ENCODE assay signal across 8 cellular contexts in the genomic region with DNA sequence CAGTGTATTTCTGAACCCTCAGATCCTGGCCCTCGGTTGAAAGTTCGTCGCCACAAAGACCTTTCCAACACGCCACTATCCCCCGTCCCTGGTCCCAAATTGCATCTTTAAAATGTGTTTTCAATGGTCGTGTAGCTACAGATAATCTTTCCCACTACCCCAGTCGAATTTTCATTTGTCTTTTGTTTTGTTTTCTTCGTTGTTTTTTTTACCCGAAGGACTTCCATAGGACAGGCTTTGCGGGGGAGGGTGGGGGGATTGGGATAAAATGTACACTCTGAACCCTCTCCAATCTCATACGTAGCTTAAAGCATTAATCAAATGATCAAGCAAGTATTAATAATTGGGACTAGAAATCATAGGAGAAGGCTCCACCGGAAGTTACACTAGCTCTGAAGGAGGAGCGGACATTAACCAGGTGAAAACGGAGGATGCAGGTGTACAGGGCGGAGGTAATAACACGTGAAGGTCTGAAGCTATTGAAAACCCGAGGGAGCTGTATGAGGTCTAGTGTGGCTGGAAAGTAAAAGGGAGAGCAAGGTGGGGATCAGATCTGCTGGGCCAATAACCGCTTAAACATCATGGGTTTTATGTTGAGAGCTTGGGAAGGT. TPM values are rescaled to one million over a fixed set of nuclear protein-coding genes. Genes with fewer than 3 reads are reported as not detected.
DNase-seq lines count a peak whose midpoint lies in the region; ATAC-seq and TF ChIP-seq lines count a peak whose summit lies in the region.

No MANE protein-coding gene starts in this region.

- RAD21 ChIA-PET in HCT116 (lab: Charles Lee; ENCODE audit: low non-redundant PET in 1 of 2, low total read pairs in 2 of 2, uncharacterized antibody in 2 of 2, unreplicated experiment in 2 of 2), result no interaction called here

- TF ChIP-seq CTCF in HCT116 (IDR thresholded peaks at IDR 0.05 in 2 of 3, conservative IDR thresholded peaks at IDR 0.05 in 1 of 3; ENCODE audit: borderline replicate concordance in 1 of 3, insufficient read depth in 1 of 3, low read depth in 2 of 3, low read length in 2 of 3) (no peak), PC-9 (conservative IDR thresholded peaks at IDR 0.05) (no peak), esophagus muscularis mucosa (IDR thresholded peaks at IDR 0.05) (no peak), gastrocnemius medialis (IDR thresholded peaks at IDR 0.05 in 4 of 5, conservative IDR thresholded peaks at IDR 0.05 in 1 of 5) (no peak)

- TSS peak; percentile 85 for BruUV-seq in HCT116 (replicated peaks; lab: Mats Ljungman, UMichigan)
- BruUV-seq in PC-9 (replicated peaks; lab: Mats Ljungman, UMichigan), result TSS peak; percentile 71

- TF ChIP-seq RAD21 in HCT116 (IDR thresholded peaks at IDR 0.05; ENCODE audit: low read depth), result no peak

- H4K20me1 ChIP-seq in HCT116 (ENCODE audit: insufficient read depth) (no peaks in the 10 kb centered on the region), PC-9 (ENCODE audit: insufficient read depth) (0 out of 2 replicates have a peak, but pooled peaks cover 7% of the 10 kb centered on the region)

- H3K9me3 ChIP-seq in HCT116 (ENCODE audit: control insufficient read depth in 1 of 2, insufficient read depth in 1 of 2, low read depth in 1 of 2, low read length in 2 of 2) (no peaks in the 10 kb centered on the region), PC-9 (ENCODE audit: insufficient read depth, low read depth) (no peaks in the 10 kb centered on the region), esophagus muscularis mucosa (no peaks in the 10 kb centered on the region), gastrocnemius medialis (no peaks in the 10 kb centered on the region)

- H3K79me2 ChIP-seq in HCT116 (ENCODE audit: insufficient read depth, low read length), result peaks cover 41% of the 10 kb centered on the region
- H3K79me2 ChIP-seq in PC-9 (ENCODE audit: low read depth), result peaks cover 26% of the 10 kb centered on the region

- H3K36me3 ChIP-seq in HCT116 (ENCODE audit: control insufficient read depth in 1 of 2, insufficient read depth in 2 of 2, low read length in 2 of 2) (peaks cover 7 to 8% of the 10 kb centered on the region in 2 experiments; a peak in 3 of 4 replicates), PC-9 (ENCODE audit: low read depth) (peaks cover 11% of the 10 kb centered on the region; the same call in 1 of the 2 replicates), esophagus muscularis mucosa (peaks cover 0 to 23% (median 16%) of the 10 kb centered on the region in 4 donors), gastrocnemius medialis (peaks cover 0 to 21% of the 10 kb centered on the region in 2 donors)

- H2AFZ ChIP-seq in HCT116 (ENCODE audit: low read depth, low read length, poor library complexity, severe bottlenecking), result peak overlapping the region; percentile 74
- H2AFZ ChIP-seq in PC-9, result peak overlapping the region; percentile 95

- peak overlapping the region; percentile 83 for H3K27ac ChIP-seq in HCT116 (ENCODE audit: low read depth, low read length)
- H3K27ac ChIP-seq in PC-9, result peak overlapping the region; percentile 89; the same call in 1 of the 2 replicates
- H3K27ac ChIP-seq in esophagus muscularis mucosa (replicated peaks in 1 of 4), result peak overlapping the region; percentile 87 to 92 (median 91)
- peak overlapping the region; percentile 90 to 93 (median 91) for H3K27ac ChIP-seq in gastrocnemius medialis

- H3K9ac ChIP-seq in HCT116 (ENCODE audit: low read length), result peak overlapping the region; percentile 79

- POLR2A ChIA-PET in HCT116 (lab: Charles Lee), result interaction anchor here (0.9 to 1.4 kb wide), 2 partner anchors 11 to 67 kb away, joined by 3 to 12 read pairs; no protein-coding TSS in a partner anchor
- POLR2A ChIA-PET in PC-9 (lab: Charles Lee; ENCODE audit: unreplicated experiment), result interaction anchor here (0.6 to 1.7 kb wide), 3 partner anchors 17 to 33 kb away, joined by 4 to 11 read pairs (median 4); a partner anchor contains a TSS

- H3K27me3 ChIP-seq in HCT116 (ENCODE audit: insufficient read depth, low read length) (0 out of 2 replicates have a peak, but pooled peaks cover 9% of the 10 kb centered on the region), PC-9 (ENCODE audit: insufficient read depth, low read depth) (peaks cover 25% of the 10 kb centered on the region; the same call in 1 of the 2 replicates), esophagus muscularis mucosa (no peaks in the 10 kb centered on the region), gastrocnemius medialis (no peaks in the 10 kb centered on the region)

- H3K4me2 ChIP-seq in HCT116 (ENCODE audit: low read length) (peak overlapping the region; percentile 83), PC-9 (peak overlapping the region; percentile 93)

- in situ Hi-C loops in gastrocnemius medialis (cut with MboI; ENCODE audit: low sequenced_read_pairs in 4 of 4), result no loop called here

- H3F3A ChIP-seq in PC-9 (ENCODE audit: insufficient read depth, low read depth), result peaks cover 8% of the 10 kb centered on the region; the same call in 1 of the 2 replicates

- H3K4me1 ChIP-seq in HCT116 (ENCODE audit: control insufficient read depth in 1 of 2, insufficient read depth in 2 of 2, low read length in 2 of 2) (peaks cover 15 to 16% of the 10 kb centered on the region in 2 experiments), PC-9 (replicated peaks; ENCODE audit: insufficient read depth) (peaks cover 21% of the 10 kb centered on the region), esophagus muscularis mucosa (peaks cover 25 to 44% (median 41%) of the 10 kb centered on the region in 4 donors), gastrocnemius medialis (peaks cover 27 to 32% of the 10 kb centered on the region in 2 donors)

- CTCF ChIA-PET in HCT116 (lab: Charles Lee) (interaction anchor here (2.0 kb wide), 1 partner anchor 271 kb away, joined by 5 read pairs; no protein-coding TSS in a partner anchor), PC-9 (lab: Charles Lee) (interaction anchor here (0.5 to 1.1 kb wide), 2 partner anchors 160 to 267 kb away, joined by 3 to 5 read pairs; no protein-coding TSS in a partner anchor)

- WGBS in esophagus muscularis mucosa, result 26% methylated on average over 18 of the region's 18 CpGs

- TF ChIP-seq EP300 in esophagus muscularis mucosa (IDR thresholded peaks at IDR 0.05), result no peak

- intact Hi-C loops in HCT116 (cut with micrococcal nuclease) (loop anchor here (1.0 kb wide), 2 partner anchors 32 to 271 kb away; a partner anchor contains a TSS), PC-9 (cut with micrococcal nuclease; ENCODE audit: unreplicated experiment) (loop anchor here (1.0 kb wide), 1 partner anchor 32 kb away; a partner anchor contains a TSS), esophagus muscularis mucosa (cut with DNase I) (loop anchor here (2.0 kb wide), 1 partner anchor 32 kb away; a partner anchor contains a TSS), gastrocnemius medialis (cut with DNase I; ENCODE audit: low total_unique reads) (loop anchor here (1.0 kb wide), 1 partner anchor 32 kb away; a partner anchor contains a TSS)

- TF ChIP-seq POLR2A in HCT116 (IDR thresholded peaks at IDR 0.05; ENCODE audit: borderline replicate concordance, extremely low read depth, insufficient read depth, insufficient read length) (no peak), esophagus muscularis mucosa (IDR thresholded peaks at IDR 0.05; ENCODE audit: low read depth) (no peak), gastrocnemius medialis (IDR thresholded peaks at IDR 0.05) (no peak)

- DNase-seq in Ammon's horn (ENCODE audit: low spot score) (peak; percentile 5), HCT116 (ENCODE audit: low read depth, low spot score) (no peak), PC-9 (peak in 1 of 2 experiments; percentile 10), esophagus muscularis mucosa (ENCODE audit: extremely low spot score) (no peak), gastrocnemius medialis (no peak), amniotic stem cell (lab: John Stamatoyannopoulos, UW) (no peak)

- ATAC-seq in HCT116 (no peak), gastrocnemius medialis (no peak), HG02571 (IDR thresholded peaks at IDR 0.05; ENCODE audit: unreplicated experiment) (no peak), GM18498 (IDR thresholded peaks at IDR 0.05; ENCODE audit: unreplicated experiment) (no peak)

- H3K4me3 ChIP-seq in HCT116 (replicated peaks in 1 of 2; ENCODE audit: low read depth in 1 of 2, low read length in 2 of 2), result peak overlapping the region; percentile 58 to 96
- peak overlapping the region; percentile 73 for H3K4me3 ChIP-seq in PC-9
- peak overlapping the region; percentile 55 to 83 (median 72) for H3K4me3 ChIP-seq in esophagus muscularis mucosa
- H3K4me3 ChIP-seq in gastrocnemius medialis, result peak overlapping the region; percentile 73 to 96 (median 82)

- H3K9me2 ChIP-seq in HCT116 (ENCODE audit: insufficient read depth) (no peaks in the 10 kb centered on the region), PC-9 (ENCODE audit: insufficient read depth) (0 out of 2 replicates have a peak, but pooled peaks cover 4% of the 10 kb centered on the region)

TF ChIP-seq in HCT116, 20 proteins besides CTCF, POLR2A, EP300 and RAD21 (continues in another document):
- TF ChIP-seq YY1 (IDR thresholded peaks at IDR 0.05; ENCODE audit: extremely low read depth, insufficient replicate concordance, low read depth, low read length) (no peak), SP1 (IDR thresholded peaks at IDR 0.05; ENCODE audit: low read depth) (no peak), ELF1 (IDR thresholded peaks at IDR 0.05; ENCODE audit: borderline replicate concordance, low read depth) (no peak), CBX3 (IDR thresholded peaks at IDR 0.05; ENCODE audit: low read depth) (no peak)
- TF ChIP-seq, protein P1, sequence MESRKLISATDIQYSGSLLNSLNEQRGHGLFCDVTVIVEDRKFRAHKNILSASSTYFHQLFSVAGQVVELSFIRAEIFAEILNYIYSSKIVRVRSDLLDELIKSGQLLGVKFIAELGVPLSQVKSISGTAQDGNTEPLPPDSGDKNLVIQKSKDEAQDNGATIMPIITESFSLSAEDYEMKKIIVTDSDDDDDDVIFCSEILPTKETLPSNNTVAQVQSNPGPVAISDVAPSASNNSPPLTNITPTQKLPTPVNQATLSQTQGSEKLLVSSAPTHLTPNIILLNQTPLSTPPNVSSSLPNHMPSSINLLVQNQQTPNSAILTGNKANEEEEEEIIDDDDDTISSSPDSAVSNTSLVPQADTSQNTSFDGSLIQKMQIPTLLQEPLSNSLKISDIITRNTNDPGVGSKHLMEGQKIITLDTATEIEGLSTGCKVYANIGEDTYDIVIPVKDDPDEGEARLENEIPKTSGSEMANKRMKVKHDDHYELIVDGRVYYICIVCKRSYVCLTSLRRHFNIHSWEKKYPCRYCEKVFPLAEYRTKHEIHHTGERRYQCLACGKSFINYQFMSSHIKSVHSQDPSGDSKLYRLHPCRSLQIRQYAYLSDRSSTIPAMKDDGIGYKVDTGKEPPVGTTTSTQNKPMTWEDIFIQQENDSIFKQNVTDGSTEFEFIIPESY (IDR thresholded peaks at IDR 0.05; ENCODE audit: extremely low read depth, insufficient replicate concordance, low read length), result no peak
- TF ChIP-seq, protein P2, sequence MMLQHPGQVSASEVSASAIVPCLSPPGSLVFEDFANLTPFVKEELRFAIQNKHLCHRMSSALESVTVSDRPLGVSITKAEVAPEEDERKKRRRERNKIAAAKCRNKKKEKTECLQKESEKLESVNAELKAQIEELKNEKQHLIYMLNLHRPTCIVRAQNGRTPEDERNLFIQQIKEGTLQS (IDR thresholded peaks at IDR 0.05), result no peak

RNA-seq across cellular contexts. Expression of a gene that starts 32.8 kb away (rescaled TPM):
- 13.8 TPM for total RNA-seq in HCT116 (2021; ENCODE audit: unreplicated experiment)
- polyA plus RNA-seq in HCT116 (2012), result 3.3 and 3.6 TPM in 2 replicates
- 48.7 and 49.3 TPM in 2 replicates for total RNA-seq in PC-9 (2021)
- 10 to 100 TPM; 23.0 to 50.7 (median 29.1) TPM for total RNA-seq in esophagus muscularis mucosa
- 10 to 100 TPM in 2 of 4 donors, 1 to 10 TPM in 2; 8.9 to 24.7 (median 12.4) TPM for total RNA-seq in gastrocnemius medialis
